In the genomic region with DNA sequence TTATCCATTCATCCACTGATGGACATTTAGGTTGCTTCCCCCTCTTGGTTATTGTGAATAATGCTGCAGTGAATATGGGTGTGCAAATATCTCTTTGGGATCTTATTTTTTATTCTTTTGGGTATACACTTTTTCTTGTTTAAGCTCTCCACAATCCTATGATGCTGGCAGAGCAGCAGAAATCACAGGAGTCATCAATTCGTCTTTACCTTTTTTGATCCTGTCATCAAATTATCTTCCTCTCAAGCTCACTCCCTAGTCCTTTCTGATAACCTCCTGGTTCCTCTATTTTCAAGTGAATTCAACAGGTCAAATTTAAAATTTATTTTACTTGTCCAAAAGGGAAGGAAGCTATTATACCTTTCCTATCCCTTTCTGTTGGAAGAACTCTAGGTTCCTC, we compare ENCODE assay signal across 35 cellular contexts.
"Had no signal": no experiment of that assay in that cellular context is flagged by ENCODE, and none has a peak within 500 bp of the region (broad histone marks: within the 10 kb centered on the region; RNA-seq: fewer than 3 reads in every experiment).

No MANE protein-coding gene starts in this region.

- H3K27me3 ChIP-seq: MG63 had no signal

- DNase-seq: Karpas-422, Kasumi-1, MG63, MM.1S, MV-4-11, NCI-H1048, NCI-H1092, NCI-H1092 treated with DMSO at 0.1 percent for 48 hours, NCI-H1105, NCI-H1105 treated with DMSO at 0.1 percent for 48 hours, NCI-H1417, NCI-H1417 treated with DMSO at 0.1 percent for 48 hours, NCI-H1436, NCI-H1436 treated with DMSO at 0.1 percent for 48 hours, NCI-H146, NCI-H1694, NCI-H1694 treated with DMSO at 0.1 percent for 48 hours, NCI-H187, NCI-H187 treated with DMSO at 0.1 percent for 48 hours, NCI-H1930, NCI-H2029, NCI-H2029 treated with DMSO at 0.1 percent for 48 hours, NCI-H2081, NCI-H2081 treated with DMSO at 0.1 percent for 48 hours, NCI-H2107, NCI-H2171, NCI-H2171 treated with DMSO at 0.1 percent for 48 hours, NCI-H2227 treated with DMSO at 0.1 percent for 48 hours, NCI-H226, NCI-H345, NCI-H446, NCI-H446 treated with DMSO at 0.1 percent for 48 hours, NCI-H510A, NCI-H510A treated with DMSO at 0.1 percent for 48 hours had no signal

- H3K4me2 ChIP-seq: KMS-11 had no signal

- H3K27ac ChIP-seq: KMS-11 had no signal

- H3K4me3 ChIP-seq: MG63 had no signal

- H3K9ac ChIP-seq: KMS-11 had no signal

- H3K9me3 ChIP-seq: MG63 had no signal
